Comparison of ENCODE assay signal across 10 cellular contexts in genomic region chr17:31486351-31487062, GRCh38.
A peak's percentile ranks its signal among the peaks of the same experiment; 100 is the strongest.
DNase-seq lines count a peak whose midpoint lies in the region; ATAC-seq lines count a peak whose summit lies in the region.
"Had no signal": no experiment of that assay in that cellular context is flagged by ENCODE, and none has a peak within 500 bp of the region (broad histone marks: within the 10 kb centered on the region; RNA-seq: fewer than 3 reads in every experiment).

No MANE protein-coding gene starts in this region.

- no peak overlapping the region for H3K27ac Mint-ChIP-seq in activated naive CD8-positive, alpha-beta T cell treated with anti-CD3 and anti-CD28 coated beads for 36 hours

- peak overlapping the region; percentile 78 for H3K4me3 Mint-ChIP-seq in activated T-cell treated with anti-CD3 and anti-CD28 coated beads, Interleukin-2, amount 50 U/mL, for 4 hours
- H3K4me3 Mint-ChIP-seq in activated naive CD8-positive, alpha-beta T cell treated with anti-CD3 and anti-CD28 coated beads for 36 hours = peak overlapping the region; percentile 87

- H3K27me3 Mint-ChIP-seq in activated T-cell treated with anti-CD3 and anti-CD28 coated beads, Interleukin-2, amount 50 U/mL, for 4 hours (ENCODE audit: low read depth) = no peaks in the 10 kb centered on the region
- H3K27me3 Mint-ChIP-seq in activated naive CD8-positive, alpha-beta T cell treated with anti-CD3 and anti-CD28 coated beads for 36 hours = no peaks in the 10 kb centered on the region

- no peak for ATAC-seq in activated T-cell treated with anti-CD3 and anti-CD28 coated beads, Interleukin-2, amount 50 U/mL, for 4 hours
- peak; percentile 5 for ATAC-seq in left lobe of liver
- ATAC-seq: GM12878 had no signal

- H3K9me3 Mint-ChIP-seq in activated T-cell treated with anti-CD3 and anti-CD28 coated beads, Interleukin-2, amount 50 U/mL, for 4 hours = no peaks in the 10 kb centered on the region
- H3K9me3 Mint-ChIP-seq in activated naive CD8-positive, alpha-beta T cell treated with anti-CD3 and anti-CD28 coated beads for 36 hours = no peaks in the 10 kb centered on the region

- H3K27ac ChIP-seq in substantia nigra (ENCODE audit: low read depth, low read length, poor library complexity, severe bottlenecking) = peak overlapping the region; percentile 72
- H3K27ac ChIP-seq: cardiac muscle cell had no signal

- DNase-seq in activated T-cell treated with anti-CD3 and anti-CD28 coated beads, Interleukin-2, amount 50 U/mL, for 4 hours = no peak
- no peak for DNase-seq in activated T-cell treated with anti-CD3 and anti-CD28 coated beads, Interleukin-2, amount 50 U/mL, for 1 hour
- DNase-seq in activated naive CD8-positive, alpha-beta T cell treated with anti-CD3 and anti-CD28 coated beads for 36 hours = no peak
- DNase-seq in left lobe of liver (ENCODE audit: low spot score) (peak; percentile 67), substantia nigra (lab: John Stamatoyannopoulos, UW) (peak in 19 of 49 donors; percentile 14 to 46 (median 33)), NCI-H226 (no peak), HCEC 1CT (no peak), NCI-H1930 (lab: John Stamatoyannopoulos, UW) (no peak)

- no peaks in the 10 kb centered on the region for H3K36me3 Mint-ChIP-seq in activated T-cell treated with anti-CD3 and anti-CD28 coated beads, Interleukin-2, amount 50 U/mL, for 4 hours (ENCODE audit: insufficient read depth)
- H3K36me3 Mint-ChIP-seq in activated naive CD8-positive, alpha-beta T cell treated with anti-CD3 and anti-CD28 coated beads for 36 hours = peaks cover 1% of the 10 kb centered on the region

- peaks cover 38% of the 10 kb centered on the region for H3K4me1 Mint-ChIP-seq in activated T-cell treated with anti-CD3 and anti-CD28 coated beads, Interleukin-2, amount 50 U/mL, for 4 hours (ENCODE audit: low read depth)
- peaks cover 34% of the 10 kb centered on the region for H3K4me1 Mint-ChIP-seq in activated naive CD8-positive, alpha-beta T cell treated with anti-CD3 and anti-CD28 coated beads for 36 hours
